13 cellular contexts compared by ENCODE assay signal in the genomic region with DNA sequence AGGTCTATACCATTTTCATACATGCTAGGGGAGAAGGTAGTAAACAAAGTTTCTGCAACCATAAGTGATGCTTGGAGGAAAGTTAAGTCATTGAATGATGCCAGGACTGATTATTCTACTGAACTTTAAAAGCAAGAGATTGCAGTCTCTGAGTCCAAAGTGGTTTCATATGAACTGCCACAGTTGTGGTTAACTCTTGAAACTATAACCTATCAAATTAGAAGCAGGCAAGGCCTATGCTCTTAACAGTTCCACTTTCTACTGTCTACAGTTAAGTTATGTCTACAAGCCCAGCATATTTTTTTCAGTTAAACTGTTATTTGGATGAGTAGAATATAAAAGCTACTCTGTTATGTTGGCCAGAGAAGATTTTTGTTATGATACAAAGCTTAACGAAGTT.
DNase-seq lines count a peak whose midpoint lies in the region; ATAC-seq and TF ChIP-seq lines count a peak whose summit lies in the region.
"Had no signal": no experiment of that assay in that cellular context is flagged by ENCODE, and none has a peak within 500 bp of the region (broad histone marks: within the 10 kb centered on the region; RNA-seq: fewer than 3 reads in every experiment).

No MANE protein-coding gene starts in this region.

- no peaks in the 10 kb centered on the region for H3K9me3 ChIP-seq in CD8-positive, alpha-beta memory T cell (ENCODE audit: low read length)
- H3K9me3 ChIP-seq in lower lobe of right lung, result no peaks in the 10 kb centered on the region
- H3K9me3 ChIP-seq: SJCRH30 had no signal

- no peak overlapping the region for H3K4me3 ChIP-seq in CD8-positive, alpha-beta memory T cell (ENCODE audit: low read length)
- no peak overlapping the region for H3K4me3 ChIP-seq in lower lobe of right lung
- H3K4me3 ChIP-seq: SJCRH30 had no signal

- peaks cover 19% of the 10 kb centered on the region for H3K4me1 ChIP-seq in CD8-positive, alpha-beta memory T cell (ENCODE audit: insufficient read depth, low read length)
- no peaks in the 10 kb centered on the region for H3K4me1 ChIP-seq in lower lobe of right lung
- H3K4me1 ChIP-seq: foreskin keratinocyte had no signal

- peaks cover 19 to 36% (median 35%) of the 10 kb centered on the region in 3 donors for H3K4me1 Mint-ChIP-seq in CD8-positive, alpha-beta memory T cell
- H3K4me1 Mint-ChIP-seq: neural crest cell had no signal

- no peaks in the 10 kb centered on the region for H3K27me3 Mint-ChIP-seq in CD8-positive, alpha-beta memory T cell

- H3K36me3 ChIP-seq in CD8-positive, alpha-beta memory T cell (ENCODE audit: insufficient read depth, low read length), result no peaks in the 10 kb centered on the region
- no peaks in the 10 kb centered on the region for H3K36me3 ChIP-seq in lower lobe of right lung
- H3K36me3 ChIP-seq: SJCRH30 had no signal

- H3K9me3 Mint-ChIP-seq in CD8-positive, alpha-beta memory T cell, result no peaks in the 10 kb centered on the region
- H3K9me3 Mint-ChIP-seq: neural crest cell had no signal

- no peaks in the 10 kb centered on the region for H3K27me3 ChIP-seq in CD8-positive, alpha-beta memory T cell (ENCODE audit: insufficient read depth, low read length, poor library complexity, severe bottlenecking)
- H3K27me3 ChIP-seq in lower lobe of right lung (ENCODE audit: low read depth), result no peaks in the 10 kb centered on the region
- H3K27me3 ChIP-seq: foreskin keratinocyte, SJCRH30 had no signal

- peak in 2 of 5 donors; percentile 8 to 10 for DNase-seq in CD8-positive, alpha-beta memory T cell
- DNase-seq in RPMI8226 (peak; percentile 11), NCI-H226 (no peak), DMS 273 treated with DMSO at 0.1 percent for 48 hours (lab: John Stamatoyannopoulos, UW) (no peak), lower lobe of right lung (no peak), CD1c-positive myeloid dendritic cell (ENCODE audit: extremely low spot score) (no peak)
- DNase-seq: anterior cingulate cortex, Calu3, foreskin keratinocyte, SJCRH30 had no signal

- intact Hi-C loops in lower lobe of right lung (cut with DNase I), result no loop called here

- ATAC-seq in GM19328 (IDR thresholded peaks at IDR 0.05; ENCODE audit: unreplicated experiment), result peak; percentile 94
- ATAC-seq in HG03025 (IDR thresholded peaks at IDR 0.05; ENCODE audit: low FRiP score, unreplicated experiment), result peak; percentile 99
- ATAC-seq in lower lobe of right lung, result no peak
- ATAC-seq: foreskin keratinocyte had no signal

- H3K27ac ChIP-seq in CD8-positive, alpha-beta memory T cell (ENCODE audit: low read depth, low read length), result no peak overlapping the region
- no peak overlapping the region for H3K27ac ChIP-seq in lower lobe of right lung
- H3K27ac ChIP-seq: foreskin keratinocyte, SJCRH30 had no signal

- H3K36me3 Mint-ChIP-seq in CD8-positive, alpha-beta memory T cell, result peaks cover 0 to 3% (median 0%) of the 10 kb centered on the region in 3 donors

- CTCF ChIA-PET in CD8-positive, alpha-beta memory T cell (lab: Charles Lee), result no interaction called here

- H3K27ac Mint-ChIP-seq in CD8-positive, alpha-beta memory T cell, result peak overlapping the region in 5 of 8 donors; percentile 47 to 83 (median 80)

- POLR2A ChIA-PET in CD8-positive, alpha-beta memory T cell (lab: Charles Lee), result no interaction called here

- TF ChIP-seq CTCF in lower lobe of right lung (IDR thresholded peaks at IDR 0.05), result no peak

- H3K4me3 Mint-ChIP-seq in CD8-positive, alpha-beta memory T cell, result peak overlapping the region in 1 of 7 donors; percentile 25
- H3K4me3 Mint-ChIP-seq: neural crest cell had no signal

Comparison
In these comparisons a context has a peak if more than half of its experiments do, and no peak if none do; other contexts are left out.
1. ATAC-seq: peak in GM19328 (single experiment) and HG03025 (single experiment); none in lower lobe of right lung (0 of 2).